Comparison of ENCODE assay signal across 8 cellular contexts in the genomic region with DNA sequence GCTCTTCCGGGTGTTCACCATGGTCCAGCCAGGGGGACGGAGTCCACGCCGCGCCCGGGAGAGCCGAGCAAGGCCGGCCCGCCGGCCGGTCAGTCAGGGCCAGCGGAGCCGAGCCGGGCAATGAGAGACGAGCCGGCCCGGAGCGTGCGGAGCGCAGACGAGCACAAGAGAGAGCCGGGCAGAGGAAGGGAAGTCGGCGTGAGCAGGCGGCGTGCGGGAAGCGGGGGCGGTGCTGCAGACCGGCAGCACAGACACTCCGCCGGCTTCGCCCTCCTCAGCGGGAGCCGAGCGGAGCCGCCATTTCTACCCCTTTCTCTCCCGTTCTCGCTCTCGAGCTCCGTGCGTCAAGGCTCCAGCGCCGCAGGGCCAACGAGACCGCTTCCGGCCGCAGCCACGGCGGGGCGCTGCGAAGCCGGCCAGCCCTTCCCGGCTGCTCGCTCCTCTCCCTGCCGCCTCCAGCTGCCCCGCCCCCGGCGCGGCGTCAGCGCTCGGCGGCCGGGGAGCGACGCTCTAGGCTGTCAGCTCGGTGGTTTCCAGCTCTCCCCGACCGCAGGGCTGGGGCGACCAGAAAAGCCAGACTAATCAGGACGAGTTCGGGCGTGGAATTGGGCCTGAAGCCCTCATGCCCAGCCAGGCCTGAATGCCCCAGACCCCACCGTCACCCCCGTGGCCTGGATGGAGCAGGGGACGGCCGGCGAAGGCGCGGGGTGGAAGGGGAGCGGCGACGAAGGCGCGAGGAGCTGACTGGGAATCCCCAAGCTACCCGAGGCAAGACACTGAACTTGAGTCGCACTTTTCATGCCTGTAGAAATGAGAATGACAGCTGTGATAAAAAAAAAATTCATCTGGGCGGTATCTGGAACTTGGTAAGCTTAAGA. TPM values are rescaled to one million over a fixed set of nuclear protein-coding genes. Genes with fewer than 3 reads are reported as not detected.
DNase-seq lines count a peak whose midpoint lies in the region; ATAC-seq and TF ChIP-seq lines count a peak whose summit lies in the region.

A gene (minus strand): TSS at position 374 of the 878 bp plus-strand sequence. CDS start 353 bp downstream, at position 21.

- peaks cover 67% of the 10 kb centered on the region for H3K4me1 ChIP-seq in left ventricle myocardium inferior
- H3K4me1 ChIP-seq in prostate gland (replicated peaks), result peaks cover 4% of the 10 kb centered on the region
- H3K4me1 ChIP-seq in urinary bladder (ENCODE audit: insufficient read depth), result no peaks in the 10 kb centered on the region

- intact Hi-C loops in left ventricle myocardium inferior (cut with micrococcal nuclease), result no loop called here
- intact Hi-C loops in prostate gland (cut with DNase I), result loop anchor here (2.0 to 10.0 kb wide), 3 partner anchors 102 to 158 kb away; a partner anchor contains a TSS

- H3K36me3 ChIP-seq in left ventricle myocardium inferior (peaks cover 6% of the 10 kb centered on the region), prostate gland (no peaks in the 10 kb centered on the region), urinary bladder (ENCODE audit: insufficient read depth) (no peaks in the 10 kb centered on the region)

- DNase-seq in GM13976 (ENCODE audit: low spot score), result peak; percentile 95
- DNase-seq in NCI-H146 (lab: John Stamatoyannopoulos, UW), result peak; percentile 92
- DNase-seq in T-helper 1 cell, result peak; percentile 86 to 96 (median 91)
- DNase-seq in amniotic epithelial cell (ENCODE audit: low read depth), result peak; percentile 90
- DNase-seq in left ventricle myocardium inferior, result peak; percentile 91
- DNase-seq in prostate gland (ENCODE audit: low spot score), result peak; percentile 91

- under 1% methylated on average over 58 of the region's 89 CpGs for WGBS in prostate gland
- under 1% methylated on average over 89 of the region's 89 CpGs for WGBS in urinary bladder

- peak; percentile 63 for ATAC-seq in HG02870 (IDR thresholded peaks at IDR 0.05; ENCODE audit: unreplicated experiment)

- peak within 1 kb of the TSS; percentile 99 for H3K27ac ChIP-seq in left ventricle myocardium inferior (replicated peaks)
- peak within 1 kb of the TSS; percentile 93 to 98 for H3K27ac ChIP-seq in prostate gland
- H3K27ac ChIP-seq in urinary bladder (ENCODE audit: low read depth), result peak within 1 kb of the TSS; percentile 99

- H3K27me3 ChIP-seq in left ventricle myocardium inferior (ENCODE audit: low read depth) (no peaks in the 10 kb centered on the region), prostate gland (replicated peaks; ENCODE audit: insufficient read depth) (no peaks in the 10 kb centered on the region)

- H3K9me3 ChIP-seq in left ventricle myocardium inferior (replicated peaks) (no peaks in the 10 kb centered on the region), prostate gland (no peaks in the 10 kb centered on the region)

- in situ Hi-C loops in GM13976 (cut with MboI; ENCODE audit: low sequenced_read_pairs, unreplicated experiment), result no loop called here

- peak; percentile 85 for TF ChIP-seq POLR2A in prostate gland (IDR thresholded peaks at IDR 0.05)

- peak within 1 kb of the TSS; percentile 96 for H3K4me3 ChIP-seq in left ventricle myocardium inferior
- peak within 1 kb of the TSS; percentile 78 to 81 for H3K4me3 ChIP-seq in prostate gland
- peak within 1 kb of the TSS; percentile 78 for H3K4me3 ChIP-seq in urinary bladder (ENCODE audit: low read depth, low read length)

- peak; percentile 99 for TF ChIP-seq CTCF in GM13976 (IDR thresholded peaks at IDR 0.05; ENCODE audit: borderline replicate concordance, control extremely low read depth, extremely low read depth, insufficient read depth, missing control alignments)
- peak; percentile 92 for TF ChIP-seq CTCF in left ventricle myocardium inferior (IDR thresholded peaks at IDR 0.05; ENCODE audit: borderline replicate concordance)
- TF ChIP-seq CTCF in prostate gland (IDR thresholded peaks at IDR 0.05), result peak; percentile 77 to 97 (median 90)

RNA-seq across cellular contexts. Expression of the gene that starts here (rescaled TPM):
- total RNA-seq in left ventricle myocardium inferior (7.9 TPM), prostate gland (10 to 100 TPM; 12.2 to 16.9 TPM), urinary bladder (75.6 TPM)
- 5.1 TPM for polyA plus RNA-seq in urinary bladder

Comparison
In these comparisons a context has a peak if more than half of its experiments do, and no peak if none do; other contexts are left out.
1. Peak in every context shown above with its lines: DNase-seq, ATAC-seq, H3K4me3 ChIP-seq and H3K27ac ChIP-seq.